Comparison of ENCODE assay signal across 7 cellular contexts in genomic region chr20:23048283-23049200, GRCh38. TPM values are rescaled to one million over a fixed set of nuclear protein-coding genes. Genes with fewer than 3 reads are reported as not detected.
DNase-seq lines count a peak whose midpoint lies in the region; ATAC-seq, FAIRE-seq and TF ChIP-seq lines count a peak whose summit lies in the region.

No MANE protein-coding gene starts in this region.

- peak overlapping the region; percentile 93 for H3K4me2 ChIP-seq in keratinocyte (ENCODE audit: control insufficient read depth, extremely low read depth, insufficient read depth, low read depth, low read length)

- H3K4me1 ChIP-seq in breast epithelium (peaks cover 0 to 4% of the 10 kb centered on the region in 2 donors), keratinocyte (ENCODE audit: control insufficient read depth, extremely low read depth, insufficient read depth, low read length) (peaks cover 19% of the 10 kb centered on the region)

- peaks cover 64 to 74% of the 10 kb centered on the region in 2 donors for H3K27me3 Mint-ChIP-seq in stimulated activated naive B cell treated with anti-CD40 and anti-IgM and Interleukin-4, amounts not matched to agents 10 μg/mL and 1 μg/mL and 100 μg/mL, for 72 hours

- H3K9ac ChIP-seq in keratinocyte (ENCODE audit: control insufficient read depth, extremely low read depth, insufficient read depth, low read length): peak overlapping the region; percentile 73

- no peak for TF ChIP-seq POLR2A in breast epithelium (IDR thresholded peaks at IDR 0.05)

- DNase-seq in NCI-H226 (peak; percentile 31), breast epithelium (ENCODE audit: low spot score in 2 of 2) (peak in 1 of 2 donors; percentile 65), keratinocyte (ENCODE audit: low read depth, low spot score) (no peak)
- DNase-seq in stimulated activated naive B cell treated with anti-CD40 and anti-IgM and Interleukin-4, amounts not matched to agents 10 μg/mL and 1 μg/mL and 100 μg/mL, for 72 hours: peak; percentile 6

- FAIRE-seq in keratinocyte (lab: Jason Lieb, UNC): no peak

- H3K9me3 ChIP-seq in breast epithelium (no peaks in the 10 kb centered on the region), keratinocyte (ENCODE audit: control insufficient read depth, low read depth, low read length) (no peaks in the 10 kb centered on the region)

- H3K27ac ChIP-seq in breast epithelium (peak overlapping the region; percentile 61 to 90), keratinocyte (ENCODE audit: control insufficient read depth, insufficient read depth, low read length) (peak overlapping the region; percentile 64)

- intact Hi-C loops in breast epithelium (cut with DNase I; ENCODE audit: low total_unique reads): no loop called here

- H3K36me3 ChIP-seq in breast epithelium (no peaks in the 10 kb centered on the region), keratinocyte (ENCODE audit: control insufficient read depth in 2 of 2, extremely low read depth in 1 of 2, insufficient read depth in 2 of 2, low read length in 2 of 2) (no peaks in the 10 kb centered on the region)

- peak; percentile 53 for TF ChIP-seq CTCF in GM12873 (IDR thresholded peaks at IDR 0.05; ENCODE audit: insufficient read depth, low read depth, low read length, missing control alignments)
- TF ChIP-seq CTCF in breast epithelium (IDR thresholded peaks at IDR 0.05): peak in 1 of 3 donors; percentile 36
- peak; percentile 43 to 79 (median 76) for TF ChIP-seq CTCF in keratinocyte (optimal IDR thresholded peaks at IDR 0.05 in 1 of 3, IDR thresholded peaks at IDR 0.05 in 1 of 3, conservative IDR thresholded peaks at IDR 0.05 in 1 of 3; ENCODE audit: extremely low read depth in 1 of 3, insufficient read depth in 2 of 3, low read length in 3 of 3)

- H2AFZ ChIP-seq in keratinocyte (ENCODE audit: control insufficient read depth, low read length): peak overlapping the region; percentile 89

- peak overlapping the region; percentile 40 to 65 for H3K4me3 Mint-ChIP-seq in stimulated activated naive B cell treated with anti-CD40 and anti-IgM and Interleukin-4, amounts not matched to agents 10 μg/mL and 1 μg/mL and 100 μg/mL, for 72 hours

- no peaks in the 10 kb centered on the region for H3K9me1 ChIP-seq in keratinocyte (ENCODE audit: control insufficient read depth, extremely low read depth, insufficient read depth, low read length)

- H3K4me1 Mint-ChIP-seq in stimulated activated naive B cell treated with anti-CD40 and anti-IgM and Interleukin-4, amounts not matched to agents 10 μg/mL and 1 μg/mL and 100 μg/mL, for 72 hours: peaks cover 6 to 27% of the 10 kb centered on the region in 2 donors

- H3K27ac Mint-ChIP-seq in stimulated activated naive B cell treated with anti-CD40 and anti-IgM and Interleukin-4, amounts not matched to agents 10 μg/mL and 1 μg/mL and 100 μg/mL, for 72 hours: no peak overlapping the region

- no peaks in the 10 kb centered on the region for H3K9me3 Mint-ChIP-seq in stimulated activated naive B cell treated with anti-CD40 and anti-IgM and Interleukin-4, amounts not matched to agents 10 μg/mL and 1 μg/mL and 100 μg/mL, for 72 hours

- dilution Hi-C loops in keratinocyte (cut with MboI; ENCODE audit: extremely low pct_ligation_motif_present, low sequenced_read_pairs): loop anchor here (25.0 kb wide), 1 partner anchor 139 kb away; no protein-coding TSS in a partner anchor

- ATAC-seq in stimulated activated naive B cell treated with anti-CD40 and anti-IgM and Interleukin-4, amounts not matched to agents 10 μg/mL and 1 μg/mL and 100 μg/mL, for 72 hours (replicated peaks): peak; percentile 51 to 54
- ATAC-seq in HG03520 (IDR thresholded peaks at IDR 0.05; ENCODE audit: unreplicated experiment) (no peak), HG02678 (IDR thresholded peaks at IDR 0.05; ENCODE audit: unreplicated experiment) (no peak)

- no peaks in the 10 kb centered on the region for H3K79me2 ChIP-seq in keratinocyte (ENCODE audit: control insufficient read depth, insufficient read depth, low read length)

- H3K27me3 ChIP-seq in breast epithelium (peaks cover 0 to 10% of the 10 kb centered on the region in 2 donors), keratinocyte (ENCODE audit: control insufficient read depth, extremely low read depth, insufficient read depth, low read length) (no peaks in the 10 kb centered on the region)

- H3K4me3 ChIP-seq in breast epithelium (peak overlapping the region; percentile 57 to 83 (median 63)), keratinocyte (ENCODE audit: control insufficient read depth in 2 of 3, extremely low read depth in 1 of 3, insufficient read depth in 2 of 3, low read depth in 1 of 3, low read length in 3 of 3) (peak overlapping the region; percentile 46 to 72 (median 66))

- no peaks in the 10 kb centered on the region for H4K20me1 ChIP-seq in keratinocyte (ENCODE audit: control insufficient read depth, extremely low read depth, insufficient read depth, low read length)

- no peaks in the 10 kb centered on the region for H3K36me3 Mint-ChIP-seq in stimulated activated naive B cell treated with anti-CD40 and anti-IgM and Interleukin-4, amounts not matched to agents 10 μg/mL and 1 μg/mL and 100 μg/mL, for 72 hours

RNA-seq across cellular contexts. Expression of gene THBD, which starts 0.9 kb away (rescaled TPM):
- 10 to 100 TPM; 22.6 to 44.2 (median 28.2) TPM for total RNA-seq in breast epithelium
- 2.1 to 6.2 TPM (median 4.7 TPM) in 3 replicates for polyA plus RNA-seq in keratinocyte
- 8.9 TPM for polyA plus RNA-seq in keratinocyte (2011; ENCODE audit: low read depth)
- polyA plus RNA-seq in keratinocyte (2011; cell fraction: cytosol; rRNA removed): 2.0 and 2.1 TPM in 2 replicates
- polyA plus RNA-seq in keratinocyte (2011; cell fraction: nucleus; rRNA removed): 11.2 and 11.4 TPM in 2 replicates
- 1.9 and 19.0 TPM in 2 replicates for polyA plus RNA-seq in keratinocyte (2012; ENCODE audit: low replicate concordance)
- polyA minus RNA-seq in keratinocyte: 1.6 to 4.6 TPM (median 3.7 TPM) in 3 replicates
- 3.8 TPM for polyA minus RNA-seq in keratinocyte (2011; cell fraction: cytosol; rRNA and poly(A)+ RNA removed)
- 9.2 and 9.4 TPM in 2 replicates for polyA minus RNA-seq in keratinocyte (2011; cell fraction: nucleus; rRNA and poly(A)+ RNA removed)

RNA-seq across cellular contexts. Expression of gene SSTR4, which starts 13.4 kb away (rescaled TPM):
- not detected for total RNA-seq in breast epithelium
- not detected in 3 replicates for polyA plus RNA-seq in keratinocyte
- not detected for polyA plus RNA-seq in keratinocyte (2011; ENCODE audit: low read depth)
- not detected in 2 replicates for polyA plus RNA-seq in keratinocyte (2011; cell fraction: cytosol; rRNA removed)
- not detected in 2 replicates for polyA plus RNA-seq in keratinocyte (2011; cell fraction: nucleus; rRNA removed)
- polyA plus RNA-seq in keratinocyte (2012; ENCODE audit: low replicate concordance): not detected in 2 replicates
- not detected in 3 replicates for polyA minus RNA-seq in keratinocyte
- polyA minus RNA-seq in keratinocyte (2011; cell fraction: cytosol; rRNA and poly(A)+ RNA removed): not detected
- not detected in 2 replicates for polyA minus RNA-seq in keratinocyte (2011; cell fraction: nucleus; rRNA and poly(A)+ RNA removed)

RNA-seq across cellular contexts. Expression of gene CD93, which starts 37.6 kb away (rescaled TPM):
- total RNA-seq in breast epithelium: 10 to 100 TPM; 19.2 to 64.9 (median 36.5) TPM
- polyA plus RNA-seq in keratinocyte: 0.01 TPM in 1 of 3 replicates, not detected in the others
- 0.06 TPM for polyA plus RNA-seq in keratinocyte (2011; ENCODE audit: low read depth)
- polyA plus RNA-seq in keratinocyte (2011; cell fraction: cytosol; rRNA removed): not detected in 2 replicates
- 0.01 and 0.05 TPM in 2 replicates for polyA plus RNA-seq in keratinocyte (2011; cell fraction: nucleus; rRNA removed)
- 0.04 TPM in 1 of 2 replicates, not detected in the other for polyA plus RNA-seq in keratinocyte (2012; ENCODE audit: low replicate concordance)
- 0.03 to 0.16 TPM (median 0.13 TPM) in 3 replicates for polyA minus RNA-seq in keratinocyte
- polyA minus RNA-seq in keratinocyte (2011; cell fraction: cytosol; rRNA and poly(A)+ RNA removed): not detected
- not detected in 2 replicates for polyA minus RNA-seq in keratinocyte (2011; cell fraction: nucleus; rRNA and poly(A)+ RNA removed)

Comparison
In these comparisons a context has a peak if more than half of its experiments do, and no peak if none do; other contexts are left out.
1. ATAC-seq: peak in stimulated activated naive B cell treated with anti-CD40 and anti-IgM and Interleukin-4, amounts not matched to agents 10 μg/mL and 1 μg/mL and 100 μg/mL, for 72 hours (2 of 2); none in HG03520 (single experiment) and HG02678 (single experiment).